In the genomic region with DNA sequence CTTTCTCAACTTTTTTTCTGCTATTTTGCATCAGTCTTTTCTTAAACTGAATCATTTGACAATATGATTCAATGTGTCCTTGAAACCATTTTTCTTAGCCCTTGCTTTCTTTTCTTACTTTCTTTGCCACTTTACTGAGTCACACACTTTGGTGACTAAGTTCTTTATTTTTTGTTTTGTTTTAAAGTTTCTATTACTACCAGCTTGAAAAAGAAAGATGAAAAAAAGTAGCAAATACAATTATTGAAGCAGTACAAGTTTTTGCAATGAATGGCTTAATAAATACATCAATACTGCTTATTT, we compare ENCODE assay signal across 8 cellular contexts.
DNase-seq lines count a peak whose midpoint lies in the region; ATAC-seq and TF ChIP-seq lines count a peak whose summit lies in the region.

No MANE protein-coding gene starts in this region.

- peaks cover 93% of the 10 kb centered on the region for H3K4me1 Mint-ChIP-seq in activated CD4-positive, alpha-beta T cell treated with anti-CD3 and anti-CD28 coated beads for 36 hours
- peaks cover 73% of the 10 kb centered on the region for H3K4me1 Mint-ChIP-seq in central memory CD8-positive, alpha-beta T cell

- no peak for TF ChIP-seq CTCF in uterus (IDR thresholded peaks at IDR 0.05)

- H3K36me3 Mint-ChIP-seq in activated CD4-positive, alpha-beta T cell treated with anti-CD3 and anti-CD28 coated beads for 36 hours (ENCODE audit: low read depth) = peaks cover 78% of the 10 kb centered on the region
- H3K36me3 Mint-ChIP-seq in central memory CD8-positive, alpha-beta T cell (ENCODE audit: insufficient read depth) = peaks cover 39% of the 10 kb centered on the region

- POLR2A ChIA-PET in activated CD4-positive, alpha-beta T cell treated with anti-CD3 and anti-CD28 coated beads for 36 hours (lab: Charles Lee) = interaction anchor here (0.7 to 4.3 kb wide), 5 partner anchors 13 to 115 kb away, joined by 4 to 56 read pairs (median 13); no protein-coding TSS in a partner anchor

- H3K27me3 ChIP-seq in uterus = no peaks in the 10 kb centered on the region

- no peak for DNase-seq in activated CD4-positive, alpha-beta T cell treated with anti-CD3 and anti-CD28 coated beads for 36 hours
- no peak for DNase-seq in activated CD4-positive, alpha-beta T cell treated with anti-CD3 and anti-CD28 coated beads for 4 hours
- no peak for DNase-seq in central memory CD8-positive, alpha-beta T cell (ENCODE audit: low spot score in 2 of 2)
- no peak for DNase-seq in stimulated activated naive CD8-positive, alpha-beta T cell treated with anti-CD3 and anti-CD28 coated beads, Interleukin-15, Interleukin-2, amounts not matched to agents 100 U/mL and 50 U/mL, for 24 hours
- no peak for DNase-seq in SHP77 (lab: John Stamatoyannopoulos, UW)
- no peak for DNase-seq in Right ventricle myocardium superior
- DNase-seq in uterus = no peak

- H3K4me3 Mint-ChIP-seq in activated CD4-positive, alpha-beta T cell treated with anti-CD3 and anti-CD28 coated beads for 36 hours = peak overlapping the region; percentile 60
- peak overlapping the region; percentile 48 for H3K4me3 Mint-ChIP-seq in central memory CD8-positive, alpha-beta T cell

- TF ChIP-seq POLR2A in uterus (IDR thresholded peaks at IDR 0.05) = no peak

- CTCF ChIA-PET in activated CD4-positive, alpha-beta T cell treated with anti-CD3 and anti-CD28 coated beads for 36 hours (lab: Charles Lee) = interaction anchor here (0.8 to 4.7 kb wide), 6 partner anchors 12 to 78 kb away, joined by 3 to 53 read pairs (median 6); no protein-coding TSS in a partner anchor

- ATAC-seq in activated CD4-positive, alpha-beta T cell treated with anti-CD3 and anti-CD28 coated beads for 36 hours = peak; percentile 36
- ATAC-seq in HG03354 (IDR thresholded peaks at IDR 0.05; ENCODE audit: poor library complexity, severe bottlenecking, unreplicated experiment) (peak; percentile 28), Right ventricle myocardium superior (ENCODE audit: poor library complexity) (no peak)
- no peak for ATAC-seq in central memory CD8-positive, alpha-beta T cell (replicated peaks; ENCODE audit: extremely low read depth, poor library complexity, severe bottlenecking)
- ATAC-seq in stimulated activated naive CD8-positive, alpha-beta T cell treated with anti-CD3 and anti-CD28 coated beads, Interleukin-15, Interleukin-2, amounts not matched to agents 100 U/mL and 50 U/mL, for 24 hours = peak; percentile 41

- H3K36me3 ChIP-seq in uterus = no peaks in the 10 kb centered on the region

- no peaks in the 10 kb centered on the region for H3K27me3 Mint-ChIP-seq in activated CD4-positive, alpha-beta T cell treated with anti-CD3 and anti-CD28 coated beads for 36 hours
- H3K27me3 Mint-ChIP-seq in central memory CD8-positive, alpha-beta T cell = no peaks in the 10 kb centered on the region

- H3K27ac Mint-ChIP-seq in activated CD4-positive, alpha-beta T cell treated with anti-CD3 and anti-CD28 coated beads for 36 hours = peak overlapping the region; percentile 98
- peak overlapping the region; percentile 77 for H3K27ac Mint-ChIP-seq in central memory CD8-positive, alpha-beta T cell (ENCODE audit: low read depth)

- H3K9me3 ChIP-seq in uterus = no peaks in the 10 kb centered on the region

- no peaks in the 10 kb centered on the region for H3K4me1 ChIP-seq in uterus

- no peaks in the 10 kb centered on the region for H3K9me3 Mint-ChIP-seq in activated CD4-positive, alpha-beta T cell treated with anti-CD3 and anti-CD28 coated beads for 36 hours (ENCODE audit: low read depth)
- H3K9me3 Mint-ChIP-seq in central memory CD8-positive, alpha-beta T cell = no peaks in the 10 kb centered on the region

- H3K27ac ChIP-seq in uterus = no peak overlapping the region

- intact Hi-C loops in activated CD4-positive, alpha-beta T cell treated with anti-CD3 and anti-CD28 coated beads for 36 hours (cut with DNase I, micrococcal nuclease) = loop anchor here (1.0 to 10.0 kb wide), 14 partner anchors 13 to 1869 kb away; a partner anchor contains a TSS
- intact Hi-C loops in Right ventricle myocardium superior (cut with DNase I) (no loop called here), uterus (cut with DNase I; ENCODE audit: low total_unique reads) (no loop called here)

- H3K4me3 ChIP-seq in uterus = no peak overlapping the region

Comparison
In these comparisons a context has a peak if more than half of its experiments do, and no peak if none do; other contexts are left out.
1. ATAC-seq: peak in activated CD4-positive, alpha-beta T cell treated with anti-CD3 and anti-CD28 coated beads for 36 hours (single experiment), HG03354 (single experiment) and stimulated activated naive CD8-positive, alpha-beta T cell treated with anti-CD3 and anti-CD28 coated beads, Interleukin-15, Interleukin-2, amounts not matched to agents 100 U/mL and 50 U/mL, for 24 hours (single experiment); none in central memory CD8-positive, alpha-beta T cell (single experiment) and Right ventricle myocardium superior (single experiment).
2. intact Hi-C loops: an anchor here in activated CD4-positive, alpha-beta T cell treated with anti-CD3 and anti-CD28 coated beads for 36 hours (1.0 to 10.0 kb wide); none called in Right ventricle myocardium superior and uterus.